8 cellular contexts compared by ENCODE assay signal in genomic region chr15:82540984-82541431, GRCh38. TPM values are rescaled to one million over a fixed set of nuclear protein-coding genes. Genes with fewer than 3 reads are reported as not detected.
DNase-seq lines count a peak whose midpoint lies in the region; ATAC-seq and TF ChIP-seq lines count a peak whose summit lies in the region.

No MANE protein-coding gene starts in this region.

- H3K79me2 ChIP-seq in smooth muscle cell (ENCODE audit: low read depth): peaks cover 32% of the 10 kb centered on the region

- H3K9me3 ChIP-seq in iPS-18a (ENCODE audit: control insufficient read depth, low read depth, low read length): no peaks in the 10 kb centered on the region
- no peaks in the 10 kb centered on the region for H3K9me3 ChIP-seq in smooth muscle cell (replicated peaks; ENCODE audit: low read depth)

- WGBS in smooth muscle cell (ENCODE audit: low lambda C conversion rate): 24% methylated on average over 11 of the region's 11 CpGs

- peak overlapping the region; percentile 76 for H3K9ac ChIP-seq in iPS-18a (ENCODE audit: low read length)
- peak overlapping the region; percentile 73 for H3K9ac ChIP-seq in smooth muscle cell (ENCODE audit: low read depth)

- DNase-seq in stimulated activated CD4-positive, alpha-beta T cell treated with anti-CD3 and anti-CD28 coated beads, Interleukin-15, amount 100 ng/mL, for 24 hours: peak; percentile 13
- DNase-seq in stimulated activated CD4-positive, alpha-beta T cell treated with anti-CD3 and anti-CD28 coated beads, Interleukin-4, amount 100 ng/mL, for 4 hours: no peak
- DNase-seq in smooth muscle cell (lab: John Stamatoyannopoulos, UW; ENCODE audit: unreplicated experiment) (no peak), GM10266 (ENCODE audit: extremely low spot score) (no peak), occipital lobe (lab: John Stamatoyannopoulos, UW) (no peak)

- peaks cover 29% of the 10 kb centered on the region for H3F3A ChIP-seq in smooth muscle cell (ENCODE audit: low read depth)

- H3K4me1 ChIP-seq in iPS-18a (ENCODE audit: control insufficient read depth, low read depth, low read length) (peaks cover 15% of the 10 kb centered on the region), smooth muscle cell (ENCODE audit: low read depth) (peaks cover 26% of the 10 kb centered on the region)

- TF ChIP-seq CTCF in smooth muscle cell (IDR thresholded peaks at IDR 0.05; ENCODE audit: borderline replicate concordance, insufficient read depth, poor library complexity, severe bottlenecking) (no peak), GM10266 (IDR thresholded peaks at IDR 0.05; ENCODE audit: control insufficient read depth, insufficient read depth, low read depth, missing control alignments) (no peak)

- H3K4me3 ChIP-seq in iPS-18a (ENCODE audit: low read length): peak overlapping the region; percentile 98
- peak overlapping the region; percentile 97 for H3K4me3 ChIP-seq in smooth muscle cell

- no peaks in the 10 kb centered on the region for H3K27me3 ChIP-seq in iPS-18a (ENCODE audit: control insufficient read depth, insufficient read depth, low read length)
- H3K27me3 ChIP-seq in smooth muscle cell (ENCODE audit: low read depth): no peaks in the 10 kb centered on the region

- peak overlapping the region; percentile 87 for H2AFZ ChIP-seq in smooth muscle cell (ENCODE audit: low read depth)

- H3K4me2 ChIP-seq in smooth muscle cell: peak overlapping the region; percentile 94

- H4K20me1 ChIP-seq in smooth muscle cell (ENCODE audit: low read depth): peaks cover 42% of the 10 kb centered on the region

- peak overlapping the region; percentile 88 for H3K27ac ChIP-seq in angular gyrus (ENCODE audit: low read depth, low read length)
- H3K27ac ChIP-seq in iPS-18a (ENCODE audit: low read length): no peak overlapping the region
- peak overlapping the region; percentile 88 for H3K27ac ChIP-seq in smooth muscle cell (ENCODE audit: low read depth)

- ATAC-seq in HG03280 (IDR thresholded peaks at IDR 0.05; ENCODE audit: unreplicated experiment): no peak

- H3K36me3 ChIP-seq in iPS-18a (ENCODE audit: control insufficient read depth, low read depth, low read length) (peaks cover 30% of the 10 kb centered on the region), smooth muscle cell (ENCODE audit: low read depth) (peaks cover 12% of the 10 kb centered on the region)

RNA-seq across cellular contexts. Expression of gene RPS17, which starts 0.8 kb away (rescaled TPM):
- total RNA-seq in smooth muscle cell (3,589 and 4,582 TPM in 2 replicates), occipital lobe (1,719 TPM)
- polyA plus RNA-seq in smooth muscle cell: 592 and 663 TPM in 2 replicates
